Comparison of ENCODE assay signal across 10 cellular contexts in genomic region chr1:150551049-150551783, GRCh38.
DNase-seq lines count a peak whose midpoint lies in the region; ATAC-seq and TF ChIP-seq lines count a peak whose summit lies in the region.
"Had no signal": no experiment of that assay in that cellular context is flagged by ENCODE, and none has a peak within 500 bp of the region (broad histone marks: within the 10 kb centered on the region; RNA-seq: fewer than 3 reads in every experiment).

No MANE protein-coding gene starts in this region.

- no peaks in the 10 kb centered on the region for H3K79me2 ChIP-seq in MM.1S (ENCODE audit: low read length)

- H3K4me1 ChIP-seq in MM.1S (ENCODE audit: low read length) (0 out of 2 replicates have a peak, but pooled peaks cover 2% of the 10 kb centered on the region), neutrophil (ENCODE audit: control insufficient read depth in 1 of 2, insufficient read depth in 1 of 2, low read depth in 1 of 2, low read length in 1 of 2) (peaks cover 57 to 60% of the 10 kb centered on the region in 2 experiments)

- DNase-seq in AG20443 (ENCODE audit: low spot score) (peak; percentile 21), MM.1S (peak; percentile 5), epithelial cell of prostate (ENCODE audit: low read depth, low spot score) (no peak), DMS114 treated with DMSO at 0.1 percent for 48 hours (lab: John Stamatoyannopoulos, UW; ENCODE audit: unreplicated experiment) (no peak), DMS79 (lab: John Stamatoyannopoulos, UW) (no peak), SHP77 (lab: John Stamatoyannopoulos, UW) (no peak)
- DNase-seq: cortex of kidney; NK-92 treated with Interleukin-12 subunit alpha and Interleukin-12 subunit beta, amount 100 ng/mL, for 24 hours had no signal

- no peaks in the 10 kb centered on the region for H3F3A ChIP-seq in MM.1S (ENCODE audit: insufficient read depth, low read length)

- H3K27me3 ChIP-seq in MM.1S (replicated peaks; ENCODE audit: insufficient read depth, low read length) (peaks cover 32% of the 10 kb centered on the region), neutrophil (peaks cover 42% of the 10 kb centered on the region)

- H3K4me3 ChIP-seq in MM.1S (ENCODE audit: low read length) (no peak overlapping the region), neutrophil (ENCODE audit: low read depth in 1 of 2, low read length in 1 of 2) (peak overlapping the region; percentile 26 to 65)

- no peaks in the 10 kb centered on the region for H4K20me1 ChIP-seq in MM.1S (ENCODE audit: insufficient read depth, low read length)

- H3K36me3 ChIP-seq in MM.1S (replicated peaks; ENCODE audit: insufficient read depth, low read length) (no peaks in the 10 kb centered on the region), neutrophil (peaks cover 22% of the 10 kb centered on the region)

- H3K27ac ChIP-seq in MM.1S (ENCODE audit: low read length) (no peak overlapping the region), epithelial cell of prostate (peak overlapping the region; percentile 73), neutrophil (peak overlapping the region; percentile 90)

- no peaks in the 10 kb centered on the region for H3K9me2 ChIP-seq in MM.1S (replicated peaks; ENCODE audit: insufficient read depth, low read length)

- ATAC-seq in GM19397 (IDR thresholded peaks at IDR 0.05; ENCODE audit: unreplicated experiment), result no peak

- no peak overlapping the region for H3K9ac ChIP-seq in MM.1S (ENCODE audit: low read length)

- no peak for TF ChIP-seq CTCF in MM.1S (IDR thresholded peaks at IDR 0.05; ENCODE audit: low read length)
- no peak for TF ChIP-seq CTCF in neutrophil (IDR thresholded peaks at IDR 0.05)

- no peak overlapping the region for H2AFZ ChIP-seq in MM.1S (ENCODE audit: low read length)

- no peak overlapping the region for H3K4me2 ChIP-seq in MM.1S (ENCODE audit: low read depth, low read length)

- H3K9me3 ChIP-seq in MM.1S (replicated peaks; ENCODE audit: insufficient read depth, low read length) (no peaks in the 10 kb centered on the region), neutrophil (no peaks in the 10 kb centered on the region)

Comparison
In these comparisons a context has a peak if more than half of its experiments do, and no peak if none do; other contexts are left out.
1. DNase-seq: peak in AG20443 (single experiment) and MM.1S (single experiment); none in epithelial cell of prostate (single experiment), DMS114 treated with DMSO at 0.1 percent for 48 hours (single experiment), DMS79 (single experiment) and SHP77 (0 of 2).